8 cellular contexts compared by ENCODE assay signal in the genomic region with DNA sequence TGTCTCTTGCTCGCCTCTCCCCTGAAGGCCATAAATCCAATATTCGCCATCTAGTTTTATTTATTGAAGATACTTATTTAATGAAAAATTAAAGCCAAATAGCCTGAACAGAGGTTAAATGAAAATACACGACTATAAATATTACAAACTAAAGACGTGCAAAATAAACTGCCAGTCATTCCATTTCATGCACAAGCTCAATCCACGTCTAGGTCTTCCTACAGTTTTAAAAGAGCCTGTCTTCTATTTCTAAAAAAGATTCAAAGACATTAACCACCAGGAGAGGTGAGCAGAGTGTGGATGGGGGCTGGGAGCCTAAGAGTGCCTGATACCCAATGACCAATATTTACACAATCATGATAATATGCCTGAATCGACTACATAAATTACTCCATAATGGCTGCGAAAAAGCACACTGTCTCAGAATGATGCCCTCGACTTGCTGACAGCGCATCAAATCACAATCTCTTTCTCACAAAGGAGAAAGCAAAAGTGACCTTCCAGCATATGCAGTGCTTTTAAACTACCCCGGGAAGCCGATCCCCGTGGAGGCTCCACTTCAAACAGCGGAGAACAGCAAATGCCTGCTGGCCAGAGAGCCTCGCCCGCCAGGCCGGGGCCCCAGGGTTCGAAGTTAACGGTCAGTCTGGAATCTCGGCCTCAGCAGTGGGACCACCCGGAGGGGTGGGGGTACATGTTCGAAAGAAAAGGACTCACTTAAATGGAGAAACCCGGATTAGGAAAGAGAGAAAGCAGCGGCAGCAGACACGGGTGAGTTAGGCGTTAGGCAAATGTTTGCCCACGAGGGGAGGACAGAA. TPM values are rescaled to one million over a fixed set of nuclear protein-coding genes. Genes with fewer than 3 reads are reported as not detected.
A peak's percentile ranks its signal among the peaks of the same experiment; 100 is the strongest.
DNase-seq lines count a peak whose midpoint lies in the region; ATAC-seq, FAIRE-seq and TF ChIP-seq lines count a peak whose summit lies in the region.

No MANE protein-coding gene starts in this region.

- no peak for ATAC-seq in HG03565 (IDR thresholded peaks at IDR 0.05; ENCODE audit: unreplicated experiment)
- no peak for ATAC-seq in HG03457 (IDR thresholded peaks at IDR 0.05; ENCODE audit: unreplicated experiment)

- H3K36me3 Mint-ChIP-seq in dendritic cell treated with granulocyte-macrophage colony-stimulating factor and Interleukin-4, amounts not matched to agents 40 ng/mL and 50 ng/mL, for 4 days (ENCODE audit: low read depth), result peaks cover 53% of the 10 kb centered on the region

- H4K8ac ChIP-seq in mesendoderm (ENCODE audit: low read depth, low read length), result no peak overlapping the region

- H3K27ac Mint-ChIP-seq in dendritic cell treated with granulocyte-macrophage colony-stimulating factor and Interleukin-4, amounts not matched to agents 40 ng/mL and 50 ng/mL, for 4 days, result peak overlapping the region; percentile 89

- no peak for TF ChIP-seq EP300 in tibial nerve (IDR thresholded peaks at IDR 0.05)

- no peak for TF ChIP-seq CTCF in tibial nerve (IDR thresholded peaks at IDR 0.05)

- WGBS in mesendoderm (ENCODE audit: extremely low coverage, insufficient coverage, low lambda C conversion rate), result no CpG with 5 or more reads among the region's 26 CpGs
- 11 to 15% methylated on average over 26 of the region's 26 CpGs for WGBS in tibial nerve, 2 donors

- no peaks in the 10 kb centered on the region for H3K9me3 ChIP-seq in tibial nerve

- H2BK120ac ChIP-seq in mesendoderm (ENCODE audit: low read depth, low read length), result no peak overlapping the region

- no peaks in the 10 kb centered on the region for H3K36me3 ChIP-seq in mesendoderm (ENCODE audit: control insufficient read depth, insufficient read depth, low read length)
- H3K36me3 ChIP-seq in tibial nerve, result no peaks in the 10 kb centered on the region

- peak overlapping the region; percentile 70 for H3K9ac ChIP-seq in mesendoderm (ENCODE audit: low read length)

- no peak overlapping the region for H2BK15ac ChIP-seq in mesendoderm (replicated peaks; ENCODE audit: low read depth)

- TF ChIP-seq POLR2A in tibial nerve (IDR thresholded peaks at IDR 0.05), result no peak

- H3K4me1 ChIP-seq in mesendoderm (ENCODE audit: control insufficient read depth, low read depth, low read length) (no peaks in the 10 kb centered on the region), tibial nerve (peaks cover 0 to 51% (median 12%) of the 10 kb centered on the region in 4 donors)

- H3K4me1 Mint-ChIP-seq in dendritic cell treated with granulocyte-macrophage colony-stimulating factor and Interleukin-4, amounts not matched to agents 40 ng/mL and 50 ng/mL, for 4 days (ENCODE audit: low read depth), result peaks cover 43% of the 10 kb centered on the region

- H3K9me3 Mint-ChIP-seq in dendritic cell treated with granulocyte-macrophage colony-stimulating factor and Interleukin-4, amounts not matched to agents 40 ng/mL and 50 ng/mL, for 4 days, result no peaks in the 10 kb centered on the region

- intact Hi-C loops in dendritic cell treated with granulocyte-macrophage colony-stimulating factor and Interleukin-4, amounts not matched to agents 40 ng/mL and 50 ng/mL, for 4 days (cut with micrococcal nuclease), result loop anchor here (5.0 kb wide), 1 partner anchor 37 kb away; no protein-coding TSS in a partner anchor

- H3K4me2 ChIP-seq in mesendoderm (ENCODE audit: low read length), result peak overlapping the region; percentile 35

- no peaks in the 10 kb centered on the region for H3K27me3 ChIP-seq in mesendoderm (ENCODE audit: insufficient read depth, low read length, poor library complexity)
- H3K27me3 ChIP-seq in tibial nerve, result no peaks in the 10 kb centered on the region

- H3K27ac ChIP-seq in mesendoderm (ENCODE audit: low read depth, low read length) (no peak overlapping the region), tibial nerve (peak overlapping the region in 3 of 4 donors; percentile 90 to 96 (median 93))

- H3K56ac ChIP-seq in mesendoderm (ENCODE audit: low read length), result peak overlapping the region; percentile 88

- DNase-seq in AG08395 (ENCODE audit: low spot score) (peak; percentile 48), GM19239 (ENCODE audit: insufficient read length, low spot score) (no peak), SHP77 (lab: John Stamatoyannopoulos, UW) (peak; percentile 39 to 62), mesendoderm (peak; percentile 23), tibial nerve (ENCODE audit: low spot score in 2 of 2) (no peak)

- H3K4me3 Mint-ChIP-seq in dendritic cell treated with granulocyte-macrophage colony-stimulating factor and Interleukin-4, amounts not matched to agents 40 ng/mL and 50 ng/mL, for 4 days, result peak overlapping the region; percentile 100

- H3K79me2 ChIP-seq in mesendoderm (ENCODE audit: control insufficient read depth, insufficient read depth, low read length), result no peaks in the 10 kb centered on the region

- peak; percentile 11 for FAIRE-seq in GM19239 (lab: Jason Lieb, UNC)

- H2AK5ac ChIP-seq in mesendoderm (ENCODE audit: low read length), result no peak overlapping the region

- no peak overlapping the region for H3K18ac ChIP-seq in mesendoderm (ENCODE audit: low read length)

- no peak overlapping the region for H3K4me3 ChIP-seq in mesendoderm (ENCODE audit: low read length)
- peak overlapping the region; percentile 73 to 96 (median 87) for H3K4me3 ChIP-seq in tibial nerve

- H4K5ac ChIP-seq in mesendoderm (ENCODE audit: low read length), result no peak overlapping the region

- no peak overlapping the region for H3K23ac ChIP-seq in mesendoderm (ENCODE audit: low read length)

- no peak overlapping the region for H2BK5ac ChIP-seq in mesendoderm (ENCODE audit: low read length)

- H3K27me3 Mint-ChIP-seq in dendritic cell treated with granulocyte-macrophage colony-stimulating factor and Interleukin-4, amounts not matched to agents 40 ng/mL and 50 ng/mL, for 4 days, result no peaks in the 10 kb centered on the region

- no peaks in the 10 kb centered on the region for H3K79me1 ChIP-seq in mesendoderm (ENCODE audit: low read length)

- H3K4ac ChIP-seq in mesendoderm (ENCODE audit: low read depth, low read length), result no peak overlapping the region

RNA-seq across cellular contexts. Expression of gene FCHSD2, which starts 1.7 kb away (rescaled TPM):
- 4.9 TPM for polyA plus RNA-seq in mesendoderm (2013, experiment 1 of 2)
- polyA plus RNA-seq in mesendoderm (2013, experiment 2 of 2), result 5.1 TPM
- total RNA-seq in tibial nerve, result 10 to 100 TPM; 19.5 to 29.1 (median 22.8) TPM

Comparison
In these comparisons a context has a peak if more than half of its experiments do, and no peak if none do; other contexts are left out.
1. DNase-seq: peak in AG08395 (single experiment), SHP77 (2 of 2) and mesendoderm (single experiment); none in GM19239 (single experiment) and tibial nerve (0 of 2).